In genomic region chr20:47540443-47541354, GRCh38 we compare ENCODE assay signal across 9 cellular contexts. TPM values are rescaled to one million over a fixed set of nuclear protein-coding genes. Genes with fewer than 3 reads are reported as not detected.
DNase-seq lines count a peak whose midpoint lies in the region; ATAC-seq and TF ChIP-seq lines count a peak whose summit lies in the region.
"Had no signal": no experiment of that assay in that cellular context is flagged by ENCODE, and none has a peak within 500 bp of the region (broad histone marks: within the 10 kb centered on the region; RNA-seq: fewer than 3 reads in every experiment).

No MANE protein-coding gene starts in this region.

- TF ChIP-seq CTCF in brain microvascular endothelial cell (IDR thresholded peaks at IDR 0.05; ENCODE audit: low read depth, low read length, missing control alignments): no peak

- peaks cover 78% of the 10 kb centered on the region for H3K4me1 Mint-ChIP-seq in activated CD4-positive, alpha-beta T cell treated with anti-CD3 and anti-CD28 coated beads for 36 hours

- no peaks in the 10 kb centered on the region for H3K27me3 Mint-ChIP-seq in activated CD4-positive, alpha-beta T cell treated with anti-CD3 and anti-CD28 coated beads for 36 hours

- H3K27ac ChIP-seq in brain microvascular endothelial cell: peak overlapping the region; percentile 32
- H3K27ac ChIP-seq: coronary artery had no signal

- ATAC-seq in activated CD4-positive, alpha-beta T cell treated with anti-CD3 and anti-CD28 coated beads for 36 hours: peak; percentile 61
- peak; percentile 64 for ATAC-seq in stimulated activated naive CD8-positive, alpha-beta T cell treated with anti-CD3 and anti-CD28 coated beads, Interleukin-15, Interleukin-2, amounts not matched to agents 100 U/mL and 50 U/mL, for 24 hours
- ATAC-seq in HG03521 (IDR thresholded peaks at IDR 0.05; ENCODE audit: unreplicated experiment) (no peak), GM19324 (IDR thresholded peaks at IDR 0.05; ENCODE audit: low FRiP score, unreplicated experiment) (no peak)

- no peak overlapping the region for H3K4me3 ChIP-seq in brain microvascular endothelial cell (ENCODE audit: low read depth, low read length)
- H3K4me3 ChIP-seq: coronary artery had no signal

- intact Hi-C loops in activated CD4-positive, alpha-beta T cell treated with anti-CD3 and anti-CD28 coated beads for 36 hours (cut with DNase I, micrococcal nuclease): loop anchor here in 1 of 2 experiments (2.0 kb wide), 1 partner anchor 24 kb away; no protein-coding TSS in a partner anchor

- H3K27me3 ChIP-seq in brain microvascular endothelial cell (replicated peaks): no peaks in the 10 kb centered on the region

- peak overlapping the region; percentile 66 for H3K27ac Mint-ChIP-seq in activated CD4-positive, alpha-beta T cell treated with anti-CD3 and anti-CD28 coated beads for 36 hours

- H3K36me3 ChIP-seq in brain microvascular endothelial cell (replicated peaks): peaks cover 3% of the 10 kb centered on the region

- CTCF ChIA-PET in activated CD4-positive, alpha-beta T cell treated with anti-CD3 and anti-CD28 coated beads for 36 hours (lab: Charles Lee): interaction anchor here (0.5 to 1.4 kb wide), 4 partner anchors 18 to 80 kb away, joined by 3 to 4 read pairs (median 4); no protein-coding TSS in a partner anchor

- in situ Hi-C loops in brain microvascular endothelial cell (cut with HindIII; ENCODE audit: low pct_ligation_motif_present, low sequenced_read_pairs): no loop called here

- H3K36me3 Mint-ChIP-seq in activated CD4-positive, alpha-beta T cell treated with anti-CD3 and anti-CD28 coated beads for 36 hours (ENCODE audit: low read depth): peaks cover 29% of the 10 kb centered on the region

- POLR2A ChIA-PET in activated CD4-positive, alpha-beta T cell treated with anti-CD3 and anti-CD28 coated beads for 36 hours (lab: Charles Lee): interaction anchor here (1.0 kb wide), 1 partner anchor 38 kb away, joined by 5 read pairs; no protein-coding TSS in a partner anchor

- H3K4me3 Mint-ChIP-seq in activated CD4-positive, alpha-beta T cell treated with anti-CD3 and anti-CD28 coated beads for 36 hours: no peak overlapping the region

- DNase-seq in activated CD4-positive, alpha-beta T cell treated with anti-CD3 and anti-CD28 coated beads for 36 hours: no peak
- DNase-seq in activated CD4-positive, alpha-beta T cell treated with anti-CD3 and anti-CD28 coated beads, Interleukin-2, amount 50 U/mL, for 4 hours: no peak
- DNase-seq in NOMO-1 treated with dmso at 0.1 percent for 144 hours (lab: John Stamatoyannopoulos, UW; ENCODE audit: unreplicated experiment): peak; percentile 54
- no peak for DNase-seq in brain microvascular endothelial cell
- DNase-seq in stimulated activated naive CD8-positive, alpha-beta T cell treated with anti-CD3 and anti-CD28 coated beads, Interleukin-15, Interleukin-2, amounts not matched to agents 100 U/mL and 50 U/mL, for 24 hours: no peak
- no peak for DNase-seq in medulla oblongata (ENCODE audit: extremely low spot score)

- H3K9me3 Mint-ChIP-seq in activated CD4-positive, alpha-beta T cell treated with anti-CD3 and anti-CD28 coated beads for 36 hours (ENCODE audit: low read depth): no peaks in the 10 kb centered on the region

RNA-seq across cellular contexts. Expression of gene NCOA3, which starts 39.0 kb away (rescaled TPM):
- 10 to 100 TPM; 76.4 to 83.4 TPM for total RNA-seq in activated CD4-positive, alpha-beta T cell treated with anti-CD3 and anti-CD28 coated beads for 36 hours

Comparison
In these comparisons a context has a peak if more than half of its experiments do, and no peak if none do; other contexts are left out.
1. ATAC-seq: peak in activated CD4-positive, alpha-beta T cell treated with anti-CD3 and anti-CD28 coated beads for 36 hours (single experiment) and stimulated activated naive CD8-positive, alpha-beta T cell treated with anti-CD3 and anti-CD28 coated beads, Interleukin-15, Interleukin-2, amounts not matched to agents 100 U/mL and 50 U/mL, for 24 hours (single experiment); none in HG03521 (single experiment) and GM19324 (single experiment).